16 cellular contexts compared by ENCODE assay signal in the genomic region with DNA sequence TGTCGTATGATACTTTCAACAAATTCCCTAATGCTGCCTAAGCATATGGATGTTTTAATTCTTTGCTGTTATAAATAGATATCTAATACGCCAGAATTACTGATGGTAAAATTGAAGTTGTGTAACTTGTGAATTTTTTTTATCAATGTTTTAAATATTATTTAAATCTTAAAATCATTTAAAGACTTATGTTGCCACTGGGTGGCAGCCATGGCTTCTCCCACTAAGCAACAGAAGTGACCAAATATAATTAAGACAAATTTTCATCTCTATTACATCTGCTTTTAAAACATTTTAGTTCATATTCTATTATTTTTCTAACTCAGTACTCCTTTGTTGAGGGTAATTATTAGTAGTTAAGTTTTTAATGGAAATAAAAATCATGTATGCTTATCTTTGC. TPM values are rescaled to one million over a fixed set of nuclear protein-coding genes. Genes with fewer than 3 reads are reported as not detected.
DNase-seq lines count a peak whose midpoint lies in the region; ATAC-seq, FAIRE-seq and TF ChIP-seq lines count a peak whose summit lies in the region.
"Had no signal": no experiment of that assay in that cellular context is flagged by ENCODE, and none has a peak within 500 bp of the region (broad histone marks: within the 10 kb centered on the region; RNA-seq: fewer than 3 reads in every experiment).

No MANE protein-coding gene starts in this region.

- no TSS peak for BruUV-seq in GM12878 (replicated peaks; lab: Mats Ljungman, UMichigan)

- H3K27ac Mint-ChIP-seq in HFFc6: no peak overlapping the region
- H3K27ac Mint-ChIP-seq: memory B cell had no signal

- DNase-seq in AML-193 (lab: John Stamatoyannopoulos, UW) (peak; percentile 6 to 27), HFFc6 (no peak), GM12878 (ENCODE audit: low read depth, low spot score) (no peak), kidney (no peak), H4 (ENCODE audit: low spot score) (no peak), cortex of kidney (lab: John Stamatoyannopoulos, UW) (no peak), NOMO-1 treated with DMSO at 0.1 percent for 48 hours (lab: John Stamatoyannopoulos, UW; ENCODE audit: unreplicated experiment) (no peak), midbrain (lab: John Stamatoyannopoulos, UW) (no peak)
- DNase-seq: activated CD8-positive, alpha-beta memory T cell treated with anti-CD3 and anti-CD28 coated beads, Interleukin-2, amount 50 U/mL, for 4 hours; MV-4-11; NCI-H524; posterior cingulate gyrus; stimulated activated naive CD4-positive, alpha-beta T cell; WERI-Rb-1 had no signal

- H3K36me3 ChIP-seq in GM12878 (ENCODE audit: control insufficient read depth in 2 of 2, insufficient read depth in 2 of 2, low read length in 1 of 2) (peaks cover 0 to 4% of the 10 kb centered on the region in 2 experiments; a peak in 1 of 4 replicates), kidney (ENCODE audit: control insufficient read depth in 1 of 2, insufficient read depth in 2 of 2, low read length in 2 of 2) (no peaks in the 10 kb centered on the region)

- no peaks in the 10 kb centered on the region for H4K20me1 ChIP-seq in GM12878 (ENCODE audit: control insufficient read depth, insufficient read depth)

- peaks cover 15% of the 10 kb centered on the region for H3K4me1 ChIP-seq in GM12878 (ENCODE audit: control insufficient read depth, insufficient read depth, low read length)
- peaks cover 0 to 5% of the 10 kb centered on the region in 2 donors for H3K4me1 ChIP-seq in kidney (ENCODE audit: control insufficient read depth in 1 of 2, insufficient read depth in 1 of 2, low read depth in 1 of 2, low read length in 2 of 2)

- H3K4me3 Mint-ChIP-seq in HFFc6: no peak overlapping the region

- 73% methylated on average over 2 of the region's 2 CpGs for WGBS in GM12878 (ENCODE audit: insufficient coverage, insufficient replicate concordance, low lambda C conversion rate, missing lambda C conversion rate)

- POLR2A ChIA-PET in GM12878 (lab: Charles Lee): interaction anchor here (0.6 to 1.1 kb wide), 3 partner anchors 26 to 197 kb away, joined by 3 read pairs; a partner anchor contains a TSS

- no peak overlapping the region for H3K27ac ChIP-seq in GM12878 (ENCODE audit: control insufficient read depth, insufficient read depth)
- no peak overlapping the region for H3K27ac ChIP-seq in kidney (ENCODE audit: low read depth in 2 of 2, low read length in 2 of 2)
- H3K27ac ChIP-seq: SK-N-MC, WERI-Rb-1 had no signal

- ATAC-seq in GM12878: no peak

- no peaks in the 10 kb centered on the region; the same call in 1 of the 2 replicates for H3K79me2 ChIP-seq in GM12878 (ENCODE audit: control insufficient read depth, insufficient read depth, low read length)

- SMC1A ChIA-PET in GM12878 (lab: Charles Lee; ENCODE audit: uncharacterized antibody, unreplicated experiment): interaction anchor here (0.9 to 2.8 kb wide), 3 partner anchors 87 to 197 kb away, joined by 3 to 9 read pairs (median 7); a partner anchor contains a TSS

- RAD21 ChIA-PET in GM12878 (lab: Charles Lee; ENCODE audit: unreplicated experiment): interaction anchor here (1.5 to 3.0 kb wide), 2 partner anchors 64 to 197 kb away, joined by 8 to 9 read pairs; a partner anchor contains a TSS

- no peak overlapping the region for H2AFZ ChIP-seq in GM12878 (ENCODE audit: control insufficient read depth, low read depth, low read length)

- 0 out of 2 replicates have a peak, but pooled peaks have one; percentile 19 for TF ChIP-seq RAD21 in GM12878 (IDR thresholded peaks at IDR 0.05; ENCODE audit: insufficient read depth, low read depth, low read length)

- no peaks in the 10 kb centered on the region for H3K9me3 Mint-ChIP-seq in HFFc6

- CTCF ChIA-PET in GM12878 (lab: Yijun Ruan, JAX): interaction anchor here (0.9 to 2.3 kb wide), 3 partner anchors 9 to 197 kb away, joined by 4 to 16 read pairs (median 5); a partner anchor contains a TSS

- H3K9me3 ChIP-seq in GM12878 (replicated peaks; ENCODE audit: control insufficient read depth, insufficient read depth, low read length): no peaks in the 10 kb centered on the region; the same call in 2 of the 3 replicates
- H3K9me3 ChIP-seq in kidney (ENCODE audit: control insufficient read depth in 1 of 2, low read length in 2 of 2): no peaks in the 10 kb centered on the region

- no peaks in the 10 kb centered on the region; the same call in 1 of the 2 replicates for H3K27me3 Mint-ChIP-seq in HFFc6 (ENCODE audit: insufficient read depth)
- H3K27me3 Mint-ChIP-seq: memory B cell had no signal

- FAIRE-seq in GM12878 (lab: Jason Lieb, UNC) (no peak), kidney (lab: Jason Lieb, UNC) (peak; percentile 58)

- H3K4me1 Mint-ChIP-seq in HFFc6 (ENCODE audit: low read depth): peaks cover 47% of the 10 kb centered on the region

- no peak for TF ChIP-seq POLR2A in GM12878 (IDR thresholded peaks at IDR 0.05; ENCODE audit: low read depth, low read length)

- peak; percentile 73 for TF ChIP-seq CTCF in HFFc6 (IDR thresholded peaks at IDR 0.05)
- TF ChIP-seq CTCF in GM12878 (IDR thresholded peaks at IDR 0.05 in 2 of 3, conservative IDR thresholded peaks at IDR 0.05 in 1 of 3; ENCODE audit: control insufficient read depth in 2 of 3, extremely low read depth in 1 of 3, insufficient read depth in 1 of 3, low read depth in 3 of 3, low read length in 3 of 3): peak in 2 of 3 experiments; percentile 4 to 7; a peak in 1 of 6 replicates
- no peak for TF ChIP-seq CTCF in kidney (IDR thresholded peaks at IDR 0.05; ENCODE audit: borderline replicate concordance, extremely low read depth, insufficient read depth)

- in situ Hi-C loops in GM12878 (cut with MboI): no loop called here

- H3K4me3 ChIP-seq in GM12878 (no peak overlapping the region), kidney (ENCODE audit: low read length in 2 of 2) (no peak overlapping the region)
- H3K4me3 ChIP-seq: SK-N-MC had no signal

- H3K9ac ChIP-seq in GM12878 (ENCODE audit: control insufficient read depth, insufficient read depth, low read length) (no peak overlapping the region), kidney (ENCODE audit: low read length in 2 of 2) (no peak overlapping the region)

- H3K36me3 Mint-ChIP-seq in HFFc6 (ENCODE audit: low read depth): peaks cover 13% of the 10 kb centered on the region

- intact Hi-C loops in GM12878 (cut with micrococcal nuclease; ENCODE audit: unreplicated experiment) (loop anchor here (5.0 kb wide), 1 partner anchor 87 kb away; a partner anchor contains a TSS), kidney (cut with DNase I) (no loop called here)

- peak overlapping the region; percentile 50; the same call in 1 of the 2 replicates for H3K4me2 ChIP-seq in GM12878 (ENCODE audit: control insufficient read depth, insufficient read depth)

- H3K27me3 ChIP-seq in GM12878 (replicated peaks in 1 of 2; ENCODE audit: control insufficient read depth in 2 of 2, insufficient read depth in 2 of 2, low read length in 1 of 2): no peaks in the 10 kb centered on the region

- TF ChIP-seq EP300 in GM12878 (IDR thresholded peaks at IDR 0.05; ENCODE audit: borderline replicate concordance in 1 of 2, control insufficient read depth in 1 of 2, low read depth in 2 of 2, low read length in 2 of 2): no peak

TF ChIP-seq in GM12878, 131 proteins besides CTCF, POLR2A, EP300 and RAD21 (continues in another document):
- TF ChIP-seq KDM1A (IDR thresholded peaks at IDR 0.05; ENCODE audit: borderline replicate concordance) (no peak), PML (IDR thresholded peaks at IDR 0.05; ENCODE audit: low read length) (no peak), SMC3 (IDR thresholded peaks at IDR 0.05; ENCODE audit: borderline replicate concordance, low read length) (no peak), POLR2AphosphoS5 (IDR thresholded peaks at IDR 0.05; ENCODE audit: low read length) (no peak)
- TF ChIP-seq, protein P1, sequence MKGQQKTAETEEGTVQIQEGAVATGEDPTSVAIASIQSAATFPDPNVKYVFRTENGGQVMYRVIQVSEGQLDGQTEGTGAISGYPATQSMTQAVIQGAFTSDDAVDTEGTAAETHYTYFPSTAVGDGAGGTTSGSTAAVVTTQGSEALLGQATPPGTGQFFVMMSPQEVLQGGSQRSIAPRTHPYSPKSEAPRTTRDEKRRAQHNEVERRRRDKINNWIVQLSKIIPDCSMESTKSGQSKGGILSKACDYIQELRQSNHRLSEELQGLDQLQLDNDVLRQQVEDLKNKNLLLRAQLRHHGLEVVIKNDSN (IDR thresholded peaks at IDR 0.05; ENCODE audit: borderline replicate concordance, extremely low read length, insufficient read depth, low read depth, low read length): no peak

RNA-seq across cellular contexts. Expression of a gene that starts 8.1 kb away (rescaled TPM):
- total RNA-seq in HFFc6 (2021; fragmentation: NEBNext Ultra II Directional; extraction: Animal tissue kit (Norgen Biotek cat#: 25700)): 1 to 10 TPM in 1 of 6 experiments, under 1 TPM in 5; 0.51 to 1.5 (median 0.82) TPM
- total RNA-seq in GM12878 (2013; cell fraction: nucleolus; rRNA removed): 1.5 and 2.0 TPM in 2 replicates
- total RNA-seq in GM12878 (2014; rRNA removed) (1.1 and 1.3 TPM in 2 replicates), GM12878 (2014; rRNA removed; fragmentation: Illumina TruSeq; extraction: Trizol) (0.60 and 0.94 TPM in 2 replicates), GM12878 (2021) (0.58 and 0.97 TPM in 2 replicates), kidney (0.79 TPM)
- 0.17 TPM for polyA plus RNA-seq in GM12878 (2011; ENCODE audit: low read depth)
- polyA plus RNA-seq in GM12878 (2011; rRNA removed) (0.45 and 0.52 TPM in 2 replicates), GM12878 (2014; fragmentation: Illumina TruSeq; extraction: Trizol) (0.46 and 0.79 TPM in 2 replicates), GM12878 (2014; fragmentation: Nextera tagmentation; extraction: Ambion mirVana) (under 1 TPM; 0.39 to 0.57 TPM), GM12878 (2014; rRNA removed) (0.52 and 0.96 TPM in 2 replicates), GM12878 (2016; fragmentation: Nextera tagmentation; extraction: Ambion mirVana) (under 1 TPM; 0.21 to 0.31 TPM), kidney (ENCODE audit: insufficient read depth, low read depth, low replicate concordance) (not detected)
- polyA plus RNA-seq in GM12878 (2011; cell fraction: cytosol; rRNA removed): 0.28 and 0.57 TPM in 2 replicates
- 1.3 and 1.4 TPM in 2 replicates for polyA plus RNA-seq in GM12878 (2011; cell fraction: nucleus; rRNA removed)
- polyA plus RNA-seq in GM12878 (2012): 0.24 and 0.55 TPM in 2 replicates
- 0.72 and 1.5 TPM in 2 replicates for polyA minus RNA-seq in GM12878 (2011; rRNA and poly(A)+ RNA removed)
- polyA minus RNA-seq in GM12878 (2011; cell fraction: cytosol; rRNA and poly(A)+ RNA removed): 1.3 and 2.0 TPM in 2 replicates
- polyA minus RNA-seq in GM12878 (2011; cell fraction: nucleus; rRNA and poly(A)+ RNA removed): 0.60 and 2.1 TPM in 2 replicates
- 61.5 and 69.6 TPM in 2 replicates for total RNA-seq in H4 (2014; rRNA removed; shearing (Covaris generic))

Comparison
In these comparisons a context has a peak if more than half of its experiments do, and no peak if none do; other contexts are left out.
1. DNase-seq: peak in AML-193 (2 of 2); none in HFFc6 (single experiment), GM12878 (single experiment), kidney (single experiment), H4 (single experiment), cortex of kidney (single experiment), NOMO-1 treated with DMSO at 0.1 percent for 48 hours (single experiment) and midbrain (single experiment).
2. RNA of a gene that starts 8.1 kb away (total RNA-seq): 61.5 to 69.6 TPM in H4; 0.58 to 2.0 TPM in GM12878, 0.51 to 1.5 TPM in HFFc6 and 0.79 TPM in kidney (single experiment); every median in the first group is over 10 times any median in the second.